In genomic region chr4:55396305-55397023, GRCh38 we compare ENCODE assay signal across 8 cellular contexts. TPM values are rescaled to one million over a fixed set of nuclear protein-coding genes. Genes with fewer than 3 reads are reported as not detected.
DNase-seq lines count a peak whose midpoint lies in the region; TF ChIP-seq lines count a peak whose summit lies in the region.

No MANE protein-coding gene starts in this region.

- no peaks in the 10 kb centered on the region for H3K9me3 ChIP-seq in suprapubic skin

- no peaks in the 10 kb centered on the region for H3K27me3 ChIP-seq in suprapubic skin

- peaks cover 5% of the 10 kb centered on the region for H3K36me3 ChIP-seq in suprapubic skin

- no peak for TF ChIP-seq EP300 in suprapubic skin (IDR thresholded peaks at IDR 0.05)

- H3K4me3 ChIP-seq in HFF-Myc (replicated peaks; ENCODE audit: low read depth, low read length) (peak overlapping the region; percentile 71), epithelial cell of esophagus (ENCODE audit: low read length) (peak overlapping the region; percentile 82), suprapubic skin (peak overlapping the region; percentile 97)

- H3K27ac ChIP-seq in suprapubic skin: peak overlapping the region; percentile 99

- DNase-seq in NCI-H1436 (lab: John Stamatoyannopoulos, UW) (peak; percentile 11), NCI-H1436 treated with DMSO at 0.1 percent for 48 hours (lab: John Stamatoyannopoulos, UW) (no peak), HFF-Myc (ENCODE audit: extremely low read depth, low read depth) (no peak), NCI-H1092 (lab: John Stamatoyannopoulos, UW) (peak; percentile 14), epithelial cell of esophagus (ENCODE audit: low read depth) (peak; percentile 54), mucosa of gallbladder (ENCODE audit: low spot score) (peak; percentile 34), suprapubic skin (ENCODE audit: low spot score in 2 of 2) (peak in 1 of 2 donors; percentile 71)
- DNase-seq in activated CD8-positive, alpha-beta memory T cell treated with anti-CD3 and anti-CD28 coated beads, Interleukin-2, amount 50 U/mL, for 4 hours: peak; percentile 27

- WGBS in suprapubic skin: under 1% methylated on average over 16 of the region's 39 CpGs

- TF ChIP-seq CTCF in HFF-Myc (IDR thresholded peaks at IDR 0.05; ENCODE audit: low read depth, low read length, missing control alignments) (no peak), epithelial cell of esophagus (IDR thresholded peaks at IDR 0.05; ENCODE audit: insufficient read depth, low read depth, low read length, missing control alignments) (no peak), suprapubic skin (IDR thresholded peaks at IDR 0.05) (no peak)

- H3K4me1 ChIP-seq in suprapubic skin: peaks cover 35% of the 10 kb centered on the region

- no peak for TF ChIP-seq POLR2A in suprapubic skin (IDR thresholded peaks at IDR 0.05)

RNA-seq across cellular contexts. Expression of gene TMEM165, which starts 0.7 kb away (rescaled TPM):
- total RNA-seq in mucosa of gallbladder (98.8 TPM), suprapubic skin (100 to 1,000 TPM in 2 of 4 donors, 10 to 100 TPM in 2; 82.5 to 129 (median 98.3) TPM)

RNA-seq across cellular contexts. Expression of gene SRD5A3, which starts 50.4 kb away (rescaled TPM):
- total RNA-seq in mucosa of gallbladder (22.9 TPM), suprapubic skin (10 to 100 TPM in 3 of 4 donors, 1 to 10 TPM in 1; 9.3 to 24.8 (median 17.1) TPM)

Comparison
In these comparisons a context has a peak if more than half of its experiments do, and no peak if none do; other contexts are left out.
1. DNase-seq: peak in NCI-H1436 (single experiment), NCI-H1092 (single experiment), activated CD8-positive, alpha-beta memory T cell treated with anti-CD3 and anti-CD28 coated beads, Interleukin-2, amount 50 U/mL, for 4 hours (single experiment), epithelial cell of esophagus (single experiment) and mucosa of gallbladder (single experiment); none in NCI-H1436 treated with DMSO at 0.1 percent for 48 hours (single experiment) and HFF-Myc (single experiment).
2. Peak in every context shown above with its lines, with median percentiles within 50 percentile points of each other: H3K4me3 ChIP-seq.